1 cellular context compared by ENCODE assay signal in the genomic region with DNA sequence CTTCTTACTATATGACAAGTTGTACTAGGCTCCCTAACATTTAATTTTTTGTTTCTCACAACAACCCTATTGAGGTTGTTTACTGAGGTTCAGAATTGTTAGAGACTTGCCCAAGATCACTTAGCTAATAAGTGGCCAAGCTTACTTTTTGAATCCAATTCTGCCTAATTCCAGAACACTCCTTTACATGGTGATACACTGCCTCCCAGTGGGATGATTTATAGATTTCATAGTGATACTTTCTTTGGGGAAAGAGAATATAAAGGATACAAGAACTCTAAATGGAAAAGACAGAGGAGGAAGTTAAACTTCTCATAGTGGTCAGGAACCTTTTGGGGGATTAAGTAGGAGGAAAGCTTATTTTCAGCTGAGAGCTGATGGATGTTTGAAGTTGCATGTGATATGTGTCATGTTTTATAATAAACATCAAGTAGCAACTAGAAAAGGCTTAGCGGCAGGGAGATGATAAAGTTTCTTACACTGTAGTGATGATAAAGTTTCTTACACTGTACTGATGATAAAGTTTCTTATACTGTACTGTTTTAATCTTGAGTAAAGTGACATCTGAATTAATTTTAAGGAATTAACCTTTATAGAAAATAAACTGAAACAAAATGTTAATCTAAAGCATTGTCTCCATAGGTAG.
TF ChIP-seq lines count a peak whose summit lies in the region.

No MANE protein-coding gene starts in this region.

TF ChIP-seq in liver, 16 proteins besides CTCF, POLR2A, EP300 and RAD21 (continued from another document):
- TF ChIP-seq ZBTB33 (IDR thresholded peaks at IDR 0.05) (no peak), RXRA (IDR thresholded peaks at IDR 0.05) (no peak), NR2F2 (IDR thresholded peaks at IDR 0.05) (no peak), JUND (IDR thresholded peaks at IDR 0.05) (no peak), ATF3 (IDR thresholded peaks at IDR 0.05) (no peak)
